In the genomic region with DNA sequence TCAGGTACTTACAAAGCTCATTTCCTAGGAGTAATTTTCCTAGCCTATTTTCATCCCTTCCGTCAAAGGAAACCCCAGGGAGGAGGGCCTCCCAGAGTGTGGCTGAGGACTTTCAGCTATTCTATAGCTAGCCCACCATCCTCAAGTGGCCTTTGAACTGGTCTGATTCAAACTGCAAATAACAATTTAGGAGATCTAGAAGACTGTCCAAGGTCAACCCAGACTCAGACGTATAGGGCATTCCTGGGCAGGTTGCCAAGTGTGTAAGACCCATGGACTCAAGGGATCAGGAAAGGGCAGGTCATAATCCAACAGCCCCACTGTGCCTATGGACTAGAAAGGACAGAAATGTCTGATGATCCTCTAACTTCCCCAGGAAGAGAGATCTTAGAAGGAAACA, we compare ENCODE assay signal across 14 cellular contexts. TPM values are rescaled to one million over a fixed set of nuclear protein-coding genes. Genes with fewer than 3 reads are reported as not detected.
A peak's percentile ranks its signal among the peaks of the same experiment; 100 is the strongest.
DNase-seq lines count a peak whose midpoint lies in the region; ATAC-seq, FAIRE-seq and TF ChIP-seq lines count a peak whose summit lies in the region.
"Had no signal": no experiment of that assay in that cellular context is flagged by ENCODE, and none has a peak within 500 bp of the region (broad histone marks: within the 10 kb centered on the region; RNA-seq: fewer than 3 reads in every experiment).

No MANE protein-coding gene starts in this region.

- FAIRE-seq in K562 (lab: Jason Lieb, UNC), result no peak
- FAIRE-seq: HTR-8/SVneo had no signal

- H4K91ac ChIP-seq in mesenchymal stem cell (ENCODE audit: low read length), result no peak overlapping the region

- H3K27me3 Mint-ChIP-seq in nephron (ENCODE audit: low read depth), result peaks cover 25% of the 10 kb centered on the region

- peaks cover 29 to 49% of the 10 kb centered on the region in 2 experiments for H3K27me3 ChIP-seq in K562 (ENCODE audit: control insufficient read depth in 2 of 2, insufficient read depth in 2 of 2, low read length in 2 of 2)
- peaks cover 38 to 40% of the 10 kb centered on the region in 2 experiments for H3K27me3 ChIP-seq in mesenchymal stem cell (ENCODE audit: control insufficient read depth in 1 of 2, insufficient read depth in 1 of 2, low read length in 2 of 2)
- H3K27me3 ChIP-seq: BLaER1 treated with 17β-estradiol and CSF1 and Interleukin-3, amounts not matched to agents 10 nM and 100 nM had no signal

- no peak overlapping the region for H3K14ac ChIP-seq in mesenchymal stem cell (ENCODE audit: low read length in 2 of 2)

- no peak for TF ChIP-seq RAD21 in K562 (CRISPR knock-in tag; conservative IDR thresholded peaks at IDR 0.05 in 1 of 2, IDR thresholded peaks at IDR 0.05 in 1 of 2)

- 0 out of 2 replicates have a peak, but pooled peaks cover 3% of the 10 kb centered on the region for H4K20me1 ChIP-seq in K562 (replicated peaks; ENCODE audit: control insufficient read depth, insufficient read depth, low read length)

- no peak overlapping the region for H3K18ac ChIP-seq in mesenchymal stem cell (ENCODE audit: low read depth in 1 of 2, low read length in 2 of 2)

- no peak for TF ChIP-seq POLR2A in K562 (conservative IDR thresholded peaks at IDR 0.05)

- in situ Hi-C loops in K562 (cut with MboI), result no loop called here

- POLR2A ChIA-PET in K562 (lab: Yijun Ruan, JAX), result no interaction called here

- H2BK12ac ChIP-seq in mesenchymal stem cell (ENCODE audit: low read length in 2 of 2), result no peak overlapping the region

- no peak overlapping the region for H2BK120ac ChIP-seq in mesenchymal stem cell (ENCODE audit: low read depth, low read length)

- H3K4me3 ChIP-seq in K562 (no peak overlapping the region), mesenchymal stem cell (ENCODE audit: insufficient read depth in 1 of 2, low read depth in 1 of 2, low read length in 2 of 2) (no peak overlapping the region)
- H3K4me3 ChIP-seq: BLaER1 treated with 17β-estradiol and CSF1 and Interleukin-3, amounts not matched to agents 10 nM and 100 nM had no signal

- H2BK5ac ChIP-seq in mesenchymal stem cell (ENCODE audit: low read depth, low read length, poor library complexity, severe bottlenecking), result no peak overlapping the region

- H3K36me3 Mint-ChIP-seq in nephron (ENCODE audit: low read depth), result no peaks in the 10 kb centered on the region
- H3K36me3 Mint-ChIP-seq: CD4-positive, CD25-positive, alpha-beta regulatory T cell had no signal

- peaks cover 0 to 17% of the 10 kb centered on the region in 2 experiments; a peak in 2 of 5 replicates for H3K4me1 ChIP-seq in K562 (replicated peaks in 1 of 2; ENCODE audit: control insufficient read depth in 2 of 2, insufficient read depth in 2 of 2, low read length in 2 of 2)
- H3K4me1 ChIP-seq in mesenchymal stem cell (ENCODE audit: control insufficient read depth, insufficient read depth, low read depth, low read length), result peaks cover 14% of the 10 kb centered on the region

- H3K79me2 ChIP-seq in K562 (ENCODE audit: control insufficient read depth, insufficient read depth, low read length), result no peaks in the 10 kb centered on the region

- no peak overlapping the region for H2AFZ ChIP-seq in K562 (ENCODE audit: low read depth, low read length)
- H2AFZ ChIP-seq in mesenchymal stem cell (ENCODE audit: low read depth, low read length), result no peak overlapping the region

- no peak for TF ChIP-seq EP300 in K562 (IDR thresholded peaks at IDR 0.05; ENCODE audit: low read length)

- H3K27ac ChIP-seq in K562 (ENCODE audit: extremely low read depth, low read depth, low read length), result no peak overlapping the region
- H3K27ac ChIP-seq in mesenchymal stem cell (ENCODE audit: low read length, poor library complexity, severe bottlenecking), result no peak overlapping the region
- H3K27ac ChIP-seq: BLaER1 treated with 17β-estradiol and CSF1 and Interleukin-3, amounts not matched to agents 10 nM and 100 nM had no signal

- H3K4me2 ChIP-seq in K562 (ENCODE audit: insufficient read depth, low read length), result no peak overlapping the region
- H3K4me2 ChIP-seq in mesenchymal stem cell (ENCODE audit: low read length, poor library complexity, severe bottlenecking), result no peak overlapping the region

- no peaks in the 10 kb centered on the region for H3K9me3 Mint-ChIP-seq in nephron
- H3K9me3 Mint-ChIP-seq: HFFc6 had no signal

- CTCF ChIA-PET in K562 (lab: Yijun Ruan, JAX; ENCODE audit: low intra/inter-chr PET ratio), result no interaction called here

- H3K79me1 ChIP-seq in mesenchymal stem cell (replicated peaks; ENCODE audit: low read length, poor library complexity, severe bottlenecking), result no peaks in the 10 kb centered on the region

- no peaks in the 10 kb centered on the region for H3K36me3 ChIP-seq in K562 (ENCODE audit: control insufficient read depth, insufficient read depth, low read length)
- no peaks in the 10 kb centered on the region for H3K36me3 ChIP-seq in mesenchymal stem cell (ENCODE audit: control insufficient read depth in 1 of 2, insufficient read depth in 2 of 2, low read depth in 1 of 2, low read length in 2 of 2)
- H3K36me3 ChIP-seq: BLaER1 treated with 17β-estradiol and CSF1 and Interleukin-3, amounts not matched to agents 10 nM and 100 nM had no signal

- H3K23ac ChIP-seq in mesenchymal stem cell (ENCODE audit: low read length in 2 of 2), result no peak overlapping the region

- no peak for ATAC-seq in K562
- ATAC-seq in HG02981 (IDR thresholded peaks at IDR 0.05; ENCODE audit: unreplicated experiment), result no peak

- no peak overlapping the region for H3K4ac ChIP-seq in mesenchymal stem cell (ENCODE audit: low read depth in 1 of 2, low read length in 2 of 2)

- H4K8ac ChIP-seq in mesenchymal stem cell (ENCODE audit: low read length), result no peak overlapping the region

- no TSS peak for BruUV-seq in K562 (replicated peaks; lab: Mats Ljungman, UMichigan)

- H3K9ac ChIP-seq in K562 (ENCODE audit: insufficient read depth in 1 of 2, low read depth in 2 of 2, low read length in 2 of 2) (no peak overlapping the region), mesenchymal stem cell (ENCODE audit: low read length) (no peak overlapping the region)

- H3K4me3 Mint-ChIP-seq in nephron, result peak overlapping the region; percentile 21 to 43 (median 23)
- H3K4me3 Mint-ChIP-seq: HFFc6 had no signal

- intact Hi-C loops in K562 (cut with micrococcal nuclease), result no loop called here

- peaks cover 33% of the 10 kb centered on the region for H3K4me1 Mint-ChIP-seq in nephron

- H3K9me3 ChIP-seq in K562 (replicated peaks; ENCODE audit: control insufficient read depth, insufficient read depth, low read depth, low read length) (no peaks in the 10 kb centered on the region), mesenchymal stem cell (ENCODE audit: control insufficient read depth, low read length) (no peaks in the 10 kb centered on the region)
- H3K9me3 ChIP-seq: BLaER1 treated with 17β-estradiol and CSF1 and Interleukin-3, amounts not matched to agents 10 nM and 100 nM had no signal

- DNase-seq in NCI-H82 (lab: John Stamatoyannopoulos, UW) (peak; percentile 9), NCI-H82 treated with DMSO at 0.1 percent for 48 hours (lab: John Stamatoyannopoulos, UW; ENCODE audit: unreplicated experiment) (no peak), K562 (ENCODE audit: extremely low read depth in 1 of 4, low spot score in 3 of 4) (no peak), mesenchymal stem cell (no peak), amniotic stem cell (lab: John Stamatoyannopoulos, UW) (no peak)
- DNase-seq: ACHN; CD4-positive, CD25-positive, alpha-beta regulatory T cell; DND-41; HCEC 1CT; HFFc6 had no signal

- H2AK5ac ChIP-seq in mesenchymal stem cell (ENCODE audit: low read length, severe bottlenecking), result no peak overlapping the region

- WGBS in K562 (ENCODE audit: insufficient coverage, low coverage, missing lambda C conversion rate), result 0% methylated on average over 1 of the region's 2 CpGs
- 21% methylated on average over 2 of the region's 2 CpGs for WGBS in mesenchymal stem cell

- H2BK15ac ChIP-seq in mesenchymal stem cell (ENCODE audit: low read depth, poor library complexity, severe bottlenecking), result no peak overlapping the region

- no peak overlapping the region for H3K27ac Mint-ChIP-seq in nephron
- H3K27ac Mint-ChIP-seq: CD4-positive, CD25-positive, alpha-beta regulatory T cell; HFFc6 had no signal

- no peaks in the 10 kb centered on the region for H3K9me1 ChIP-seq in K562 (ENCODE audit: control insufficient read depth, insufficient read depth, low read length)

- TF ChIP-seq CTCF in K562 (IDR thresholded peaks at IDR 0.05 in 2 of 3, conservative IDR thresholded peaks at IDR 0.05 in 1 of 3; ENCODE audit: insufficient read depth in 2 of 3, low read depth in 1 of 3, low read length in 3 of 3) (no peak), nephron (IDR thresholded peaks at IDR 0.05; ENCODE audit: unreplicated experiment in 3 of 3) (no peak)

RNA-seq across cellular contexts. Expression of a gene that starts 2.1 kb away (rescaled TPM):
- total RNA-seq in K562 (2011; cell fraction: chromatin; rRNA removed; ENCODE audit: low replicate concordance), result not detected in 2 replicates
- not detected in 2 replicates for total RNA-seq in K562 (2011; cell fraction: nucleolus; rRNA removed)
- not detected in 2 replicates for total RNA-seq in K562 (2011; cell fraction: nucleoplasm; rRNA removed)
- not detected in 2 replicates for total RNA-seq in K562 (2014; rRNA removed)
- not detected in 2 replicates for total RNA-seq in K562 (2014; rRNA removed; fragmentation: Illumina TruSeq; extraction: Trizol)
- 0.07 TPM in 1 of 2 replicates, not detected in the other for total RNA-seq in K562 (2015; rRNA removed; fragmentation: Illumina TruSeq; extraction: Trizol)
- 0.04 TPM in 1 of 2 replicates, not detected in the other for total RNA-seq in K562 (2021)
- 0.03 and 0.24 TPM in 2 replicates for polyA plus RNA-seq in K562 (2011; rRNA removed)
- 0.03 TPM in 1 of 2 replicates, not detected in the other for polyA plus RNA-seq in K562 (2011; cell fraction: cytosol; rRNA removed)
- polyA plus RNA-seq in K562 (2011; cell fraction: nucleus; rRNA removed), result 0.14 TPM in 1 of 2 replicates, not detected in the other
- 0.03 and 0.12 TPM in 2 replicates for polyA plus RNA-seq in K562 (2012)
- polyA plus RNA-seq in K562 (2014; fragmentation: Illumina TruSeq; extraction: Trizol), result not detected in 2 replicates
- not detected for polyA plus RNA-seq in K562 (2014; fragmentation: Nextera tagmentation; extraction: Ambion mirVana)
- polyA plus RNA-seq in K562 (2014; rRNA removed), result not detected in 2 replicates
- 0.15 TPM in 1 of 2 replicates, not detected in the other for polyA minus RNA-seq in K562 (2011; rRNA and poly(A)+ RNA removed)
- polyA minus RNA-seq in K562 (2011; cell fraction: cytosol; rRNA and poly(A)+ RNA removed), result not detected in 2 replicates
- not detected in 2 replicates for polyA minus RNA-seq in K562 (2011; cell fraction: nucleus; rRNA and poly(A)+ RNA removed)
- polyA plus RNA-seq in mesenchymal stem cell (2013, experiment 1 of 2), result 2.8 TPM
- polyA plus RNA-seq in mesenchymal stem cell (2013, experiment 2 of 2), result 3.2 TPM
- total RNA-seq: HFFc6 had no signal

RNA-seq across cellular contexts. Expression of a gene that starts 18.7 kb away (rescaled TPM):
- 0.26 TPM in 1 of 2 replicates, not detected in the other for total RNA-seq in K562 (2011; cell fraction: chromatin; rRNA removed; ENCODE audit: low replicate concordance)
- total RNA-seq in K562 (2011; cell fraction: nucleolus; rRNA removed), result not detected in 2 replicates
- total RNA-seq in K562 (2011; cell fraction: nucleoplasm; rRNA removed), result not detected in 2 replicates
- total RNA-seq in K562 (2014; rRNA removed), result not detected in 2 replicates
- total RNA-seq in K562 (2014; rRNA removed; fragmentation: Illumina TruSeq; extraction: Trizol), result 0.22 TPM in 1 of 2 replicates, not detected in the other
- not detected in 2 replicates for total RNA-seq in K562 (2015; rRNA removed; fragmentation: Illumina TruSeq; extraction: Trizol)
- 0.13 TPM in 1 of 2 replicates, not detected in the other for total RNA-seq in K562 (2021)
- polyA plus RNA-seq in K562 (2011; rRNA removed), result 0.08 and 0.23 TPM in 2 replicates
- 0.01 and 0.03 TPM in 2 replicates for polyA plus RNA-seq in K562 (2011; cell fraction: cytosol; rRNA removed)
- 0.07 and 0.13 TPM in 2 replicates for polyA plus RNA-seq in K562 (2011; cell fraction: nucleus; rRNA removed)
- polyA plus RNA-seq in K562 (2012), result 0.12 and 0.55 TPM in 2 replicates
- polyA plus RNA-seq in K562 (2014; fragmentation: Illumina TruSeq; extraction: Trizol), result not detected in 2 replicates
- under 1 TPM; 0.04 TPM for polyA plus RNA-seq in K562 (2014; fragmentation: Nextera tagmentation; extraction: Ambion mirVana)
- polyA plus RNA-seq in K562 (2014; rRNA removed), result 1.3 TPM in 1 of 2 replicates, not detected in the other
- polyA minus RNA-seq in K562 (2011; rRNA and poly(A)+ RNA removed), result 0.54 TPM in 1 of 2 replicates, not detected in the other
- 1.3 TPM in 1 of 2 replicates, not detected in the other for polyA minus RNA-seq in K562 (2011; cell fraction: cytosol; rRNA and poly(A)+ RNA removed)
- polyA minus RNA-seq in K562 (2011; cell fraction: nucleus; rRNA and poly(A)+ RNA removed), result not detected in 2 replicates
- 1.5 TPM for polyA plus RNA-seq in mesenchymal stem cell (2013, experiment 1 of 2)
- 1.5 TPM for polyA plus RNA-seq in mesenchymal stem cell (2013, experiment 2 of 2)
- total RNA-seq: HFFc6 had no signal
